ENCODE assay signal across 18 cellular contexts in the genomic region with DNA sequence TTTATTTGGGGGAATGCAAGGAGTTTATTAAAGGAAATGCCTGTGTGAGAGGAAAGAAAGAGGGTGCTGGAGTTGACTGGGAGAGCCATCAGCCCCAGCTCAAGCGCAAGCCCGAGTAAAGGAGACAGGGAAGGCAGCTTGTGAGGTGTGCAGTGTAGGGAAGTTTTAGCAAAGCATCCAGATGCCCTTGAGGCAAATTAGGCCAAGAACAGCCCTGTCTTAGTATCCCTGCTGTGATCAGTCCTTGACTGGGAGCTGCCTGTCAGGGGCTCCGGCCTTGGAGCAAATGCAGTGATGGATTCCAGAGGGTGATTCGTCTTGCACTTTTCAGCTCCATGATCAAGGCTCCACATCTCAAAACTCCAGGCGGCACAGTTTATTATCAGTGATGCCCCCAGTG.
"Had no signal": no experiment of that assay in that cellular context is flagged by ENCODE, and none has a peak within 500 bp of the region (broad histone marks: within the 10 kb centered on the region; RNA-seq: fewer than 3 reads in every experiment).

No MANE protein-coding gene starts in this region.

- H3K36me3 Mint-ChIP-seq: immature natural killer cell; naive thymus-derived CD8-positive, alpha-beta T cell had no signal

- H3K9me3 Mint-ChIP-seq: immature natural killer cell; nephron; stimulated activated naive CD8-positive, alpha-beta T cell treated with anti-CD3 and anti-CD28 coated beads, Interleukin-15, Interleukin-2, amounts not matched to agents 100 ng/mL and 50 ng/mL, for 24 hours had no signal

- H3K27me3 Mint-ChIP-seq: stimulated activated naive CD8-positive, alpha-beta T cell treated with anti-CD3 and anti-CD28 coated beads, Interleukin-15, Interleukin-2, amounts not matched to agents 100 ng/mL and 50 ng/mL, for 24 hours had no signal

- DNase-seq: immature natural killer cell; left ventricle myocardium inferior; naive thymus-derived CD8-positive, alpha-beta T cell; pancreas; posterior cingulate gyrus; right cardiac atrium; stimulated activated CD4-positive, alpha-beta T cell treated with anti-CD3 and anti-CD28 coated beads, Interleukin-12 subunit alpha, Interleukin-12 subunit beta, amount 100 ng/mL, for 4 hours; stimulated activated CD4-positive, alpha-beta T cell treated with anti-CD3 and anti-CD28 coated beads, Interleukin-15, amount 100 ng/mL, for 24 hours; stimulated activated CD4-positive, alpha-beta T cell treated with anti-CD3 and anti-CD28 coated beads, Interleukin-2, amount 100 ng/mL, for 24 hours; stimulated activated CD4-positive, alpha-beta T cell treated with anti-CD3 and anti-CD28 coated beads, Interleukin-4, amount 100 ng/mL, for 1 hour; stimulated activated naive CD4-positive, alpha-beta T cell; tibial artery; trophoblast cell; upper lobe of right lung had no signal

- ATAC-seq: naive thymus-derived CD8-positive, alpha-beta T cell; pancreas; right cardiac atrium; sciatic nerve; upper lobe of right lung had no signal

- H3K4me1 Mint-ChIP-seq: immature natural killer cell; naive thymus-derived CD8-positive, alpha-beta T cell had no signal

- H3K27ac Mint-ChIP-seq: immature natural killer cell; neural progenitor cell; stimulated activated naive CD8-positive, alpha-beta T cell treated with anti-CD3 and anti-CD28 coated beads, Interleukin-15, Interleukin-2, amounts not matched to agents 100 ng/mL and 50 ng/mL, for 24 hours had no signal

- H3K4me3 Mint-ChIP-seq: immature natural killer cell; naive thymus-derived CD8-positive, alpha-beta T cell; nephron; neural progenitor cell; stimulated activated naive CD8-positive, alpha-beta T cell treated with anti-CD3 and anti-CD28 coated beads, Interleukin-15, Interleukin-2, amounts not matched to agents 100 ng/mL and 50 ng/mL, for 24 hours had no signal
